10 cellular contexts compared by ENCODE assay signal in the genomic region with DNA sequence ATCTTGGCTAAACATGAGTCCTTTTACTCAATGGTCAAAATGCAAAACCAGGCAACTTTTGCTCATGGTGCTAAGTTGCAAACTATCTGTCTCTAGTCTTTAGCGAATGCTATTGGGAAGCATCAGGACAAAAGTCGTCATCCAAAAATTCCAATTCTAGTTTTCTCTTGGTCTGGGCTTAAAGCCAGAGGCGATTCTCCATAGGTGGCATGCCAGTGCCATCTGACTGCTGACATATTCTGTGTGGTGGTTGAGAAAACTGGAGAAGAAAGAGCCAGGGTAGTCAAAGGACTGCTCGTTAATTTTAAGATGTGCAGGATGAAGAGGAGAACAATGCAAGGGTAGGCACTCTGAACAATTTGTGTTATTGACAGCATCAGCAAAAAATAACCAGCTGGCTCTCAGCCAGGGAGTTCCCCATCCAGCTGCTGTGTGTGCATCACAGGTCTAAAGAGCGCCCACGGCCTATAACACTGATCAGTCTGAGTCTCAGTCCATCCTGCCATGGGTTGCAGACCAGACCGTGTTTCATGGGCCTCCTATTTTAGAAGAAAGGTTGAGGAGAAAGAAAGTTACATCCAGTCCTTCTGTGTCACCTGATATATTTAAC.
DNase-seq lines count a peak whose midpoint lies in the region; ATAC-seq and TF ChIP-seq lines count a peak whose summit lies in the region.
"Had no signal": no experiment of that assay in that cellular context is flagged by ENCODE, and none has a peak within 500 bp of the region (broad histone marks: within the 10 kb centered on the region; RNA-seq: fewer than 3 reads in every experiment).

No MANE protein-coding gene starts in this region.

- peak; percentile 58 for ATAC-seq in GM19463 (IDR thresholded peaks at IDR 0.05; ENCODE audit: unreplicated experiment)
- ATAC-seq: Panc1 had no signal

- H3K27me3 ChIP-seq in CD4-positive, alpha-beta memory T cell (ENCODE audit: insufficient read depth, low read length), result no peaks in the 10 kb centered on the region

- H3K36me3 Mint-ChIP-seq in CD4-positive, alpha-beta memory T cell, result no peaks in the 10 kb centered on the region
- no peaks in the 10 kb centered on the region for H3K36me3 Mint-ChIP-seq in glutamatergic neuron (ENCODE audit: unreplicated experiment)
- H3K36me3 Mint-ChIP-seq: activated naive CD4-positive, alpha-beta T cell treated with anti-CD3 and anti-CD28 coated beads, Interleukin-2, amount 50 U/mL, for 24 hours had no signal

- H3K4me1 Mint-ChIP-seq in CD4-positive, alpha-beta memory T cell, result peaks cover 22 to 43% (median 29%) of the 10 kb centered on the region in 4 donors
- H3K4me1 Mint-ChIP-seq in glutamatergic neuron (ENCODE audit: low read depth, unreplicated experiment), result peaks cover 10% of the 10 kb centered on the region

- peak overlapping the region; percentile 2 to 84 (median 74) for H3K27ac Mint-ChIP-seq in CD4-positive, alpha-beta memory T cell
- H3K27ac Mint-ChIP-seq in glutamatergic neuron (ENCODE audit: unreplicated experiment), result peak overlapping the region; percentile 54
- H3K27ac Mint-ChIP-seq: activated naive CD4-positive, alpha-beta T cell treated with anti-CD3 and anti-CD28 coated beads, Interleukin-2, amount 50 U/mL, for 24 hours had no signal

- H3K9me3 Mint-ChIP-seq in CD4-positive, alpha-beta memory T cell, result no peaks in the 10 kb centered on the region
- no peaks in the 10 kb centered on the region for H3K9me3 Mint-ChIP-seq in glutamatergic neuron (ENCODE audit: unreplicated experiment)
- H3K9me3 Mint-ChIP-seq: activated naive CD4-positive, alpha-beta T cell treated with anti-CD3 and anti-CD28 coated beads, Interleukin-2, amount 50 U/mL, for 24 hours had no signal

- H3K9me3 ChIP-seq in CD4-positive, alpha-beta memory T cell (ENCODE audit: control insufficient read depth in 1 of 2, low read length in 2 of 2), result no peaks in the 10 kb centered on the region

- H3K4me1 ChIP-seq in CD4-positive, alpha-beta memory T cell (ENCODE audit: insufficient read depth, low read length), result peaks cover 20% of the 10 kb centered on the region

- intact Hi-C loops in CD4-positive, alpha-beta memory T cell (cut with micrococcal nuclease), result no loop called here

- no peak for TF ChIP-seq CTCF in glutamatergic neuron (IDR thresholded peaks at IDR 0.05; ENCODE audit: partially characterized antibody, unreplicated experiment)

- CTCF ChIA-PET in CD4-positive, alpha-beta memory T cell (lab: Charles Lee; ENCODE audit: partially characterized antibody), result interaction anchor here (0.6 to 1.6 kb wide), 4 partner anchors 189 to 462 kb away, joined by 3 to 6 read pairs (median 4); no protein-coding TSS in a partner anchor

- POLR2A ChIA-PET in CD4-positive, alpha-beta memory T cell (lab: Charles Lee; ENCODE audit: partially characterized antibody), result no interaction called here

- no peak overlapping the region for H3K27ac ChIP-seq in CD4-positive, alpha-beta memory T cell (ENCODE audit: low read depth, low read length)

- no peaks in the 10 kb centered on the region for H3K36me3 ChIP-seq in CD4-positive, alpha-beta memory T cell (ENCODE audit: insufficient read depth, low read length)

- no peaks in the 10 kb centered on the region for H3K27me3 Mint-ChIP-seq in CD4-positive, alpha-beta memory T cell
- H3K27me3 Mint-ChIP-seq in glutamatergic neuron (ENCODE audit: unreplicated experiment), result peaks cover 1% of the 10 kb centered on the region
- H3K27me3 Mint-ChIP-seq: activated naive CD4-positive, alpha-beta T cell treated with anti-CD3 and anti-CD28 coated beads, Interleukin-2, amount 50 U/mL, for 24 hours had no signal

- H3K4me3 Mint-ChIP-seq in CD4-positive, alpha-beta memory T cell, result peak overlapping the region in 2 of 8 donors; percentile 11 to 62
- no peak overlapping the region for H3K4me3 Mint-ChIP-seq in glutamatergic neuron (ENCODE audit: unreplicated experiment)
- H3K4me3 Mint-ChIP-seq: activated naive CD4-positive, alpha-beta T cell treated with anti-CD3 and anti-CD28 coated beads, Interleukin-2, amount 50 U/mL, for 24 hours had no signal

- peak; percentile 16 to 61 (median 34) for DNase-seq in CD4-positive, alpha-beta memory T cell
- DNase-seq in NCI-H69 (lab: John Stamatoyannopoulos, UW) (peak; percentile 36), glutamatergic neuron (no peak), inferior parietal cortex (ENCODE audit: extremely low spot score) (no peak), amniotic stem cell (lab: John Stamatoyannopoulos, UW) (no peak), COR-L47 (lab: John Stamatoyannopoulos, UW) (no peak), SIG-M5 treated with dmso at 0.1 percent for 504 hours (lab: John Stamatoyannopoulos, UW; ENCODE audit: unreplicated experiment) (no peak)

- H3K4me3 ChIP-seq in CD4-positive, alpha-beta memory T cell (ENCODE audit: low read length in 2 of 2), result no peak overlapping the region

Comparison
In these comparisons a context has a peak if more than half of its experiments do, and no peak if none do; other contexts are left out.
1. DNase-seq: peak in CD4-positive, alpha-beta memory T cell (5 of 5) and NCI-H69 (single experiment); none in glutamatergic neuron (single experiment), inferior parietal cortex (single experiment), amniotic stem cell (single experiment), COR-L47 (single experiment) and SIG-M5 treated with dmso at 0.1 percent for 504 hours (single experiment).